In the genomic region with DNA sequence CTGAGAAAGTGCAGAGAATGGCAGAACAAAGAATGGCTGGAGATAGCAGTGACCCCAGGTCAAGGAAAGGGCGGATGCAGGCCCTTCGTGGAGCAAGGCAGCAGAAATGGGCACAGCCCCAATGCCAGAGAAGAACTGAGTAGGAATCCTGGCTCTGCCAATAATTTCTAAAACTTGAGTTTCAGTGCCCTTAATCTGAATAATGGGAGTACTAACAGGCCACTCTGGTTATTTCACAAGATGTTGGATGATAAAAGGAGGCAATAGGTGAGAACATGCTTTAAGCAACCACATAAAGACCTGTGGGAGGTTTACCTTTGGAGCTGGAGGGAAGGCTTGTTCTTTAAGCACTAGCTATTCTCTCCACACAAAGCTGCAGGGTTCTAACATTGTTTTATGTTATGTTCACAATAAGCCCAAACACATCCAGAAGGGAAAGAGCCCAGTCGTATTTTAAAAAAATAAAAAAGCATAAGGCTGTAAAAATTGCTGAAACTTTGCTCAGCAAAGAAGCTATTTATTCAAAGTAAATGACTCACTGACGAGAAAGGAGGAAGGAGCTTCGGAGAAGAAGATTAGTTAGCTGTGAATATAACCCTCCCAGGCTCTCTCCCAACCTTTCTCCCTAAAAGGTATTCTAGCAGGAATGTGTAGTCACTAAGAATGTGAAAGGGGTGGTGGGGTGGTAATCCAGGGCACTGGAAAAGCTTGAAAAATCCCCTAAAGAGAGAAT, we compare ENCODE assay signal across 9 cellular contexts.
A peak's percentile ranks its signal among the peaks of the same experiment; 100 is the strongest.
DNase-seq lines count a peak whose midpoint lies in the region; ATAC-seq and TF ChIP-seq lines count a peak whose summit lies in the region.
"Had no signal": no experiment of that assay in that cellular context is flagged by ENCODE, and none has a peak within 500 bp of the region (broad histone marks: within the 10 kb centered on the region; RNA-seq: fewer than 3 reads in every experiment).

No MANE protein-coding gene starts in this region.

- TF ChIP-seq CTCF in left ventricle myocardium inferior (IDR thresholded peaks at IDR 0.05; ENCODE audit: borderline replicate concordance), result no peak

- H3K9me3 ChIP-seq in ES-I3 (ENCODE audit: control insufficient read depth, insufficient read depth, low read length) (peaks cover 4% of the 10 kb centered on the region; the same call in 1 of the 2 replicates), adipocyte (ENCODE audit: control insufficient read depth, low read length) (no peaks in the 10 kb centered on the region), left ventricle myocardium inferior (replicated peaks) (no peaks in the 10 kb centered on the region)

- H3K4me3 ChIP-seq in adipocyte (ENCODE audit: low read length), result peak overlapping the region; percentile 70
- H3K4me3 ChIP-seq in left ventricle myocardium inferior, result no peak overlapping the region

- H3K36me3 ChIP-seq in ES-I3 (ENCODE audit: insufficient read depth, low read length), result no peaks in the 10 kb centered on the region
- no peaks in the 10 kb centered on the region for H3K36me3 ChIP-seq in adipocyte (ENCODE audit: control insufficient read depth, insufficient read depth, low read length, severe bottlenecking)
- no peaks in the 10 kb centered on the region for H3K36me3 ChIP-seq in left ventricle myocardium inferior

- peak overlapping the region; percentile 11; the same call in 1 of the 2 replicates for H3K9ac ChIP-seq in ES-I3 (ENCODE audit: low read depth, low read length)
- H3K9ac ChIP-seq in adipocyte (ENCODE audit: low read length), result peak overlapping the region; percentile 75

- DNase-seq in adipocyte (ENCODE audit: low read depth) (peak; percentile 61), left ventricle myocardium inferior (no peak), sciatic nerve (ENCODE audit: low spot score) (no peak), HUDEP-2 (lab: John Stamatoyannopoulos, UW; ENCODE audit: unreplicated experiment in 76 of 76) (no peak)
- DNase-seq in activated CD8-positive, alpha-beta memory T cell treated with anti-CD3 and anti-CD28 coated beads, Interleukin-2, amount 50 U/mL, for 4 hours, result no peak
- DNase-seq: GF-D8 had no signal

- H3K27me3 ChIP-seq in adipocyte (replicated peaks; ENCODE audit: control insufficient read depth, insufficient read depth, low read length) (no peaks in the 10 kb centered on the region), left ventricle myocardium inferior (ENCODE audit: low read depth) (no peaks in the 10 kb centered on the region)

- intact Hi-C loops in left ventricle myocardium inferior (cut with micrococcal nuclease), result no loop called here
- intact Hi-C loops in sciatic nerve (cut with DNase I), result no loop called here

- H3K4me1 ChIP-seq in ES-I3 (ENCODE audit: insufficient read depth, low read length) (peaks cover 17% of the 10 kb centered on the region), adipocyte (ENCODE audit: control insufficient read depth, insufficient read depth, low read length) (peaks cover 30% of the 10 kb centered on the region), left ventricle myocardium inferior (peaks cover 14% of the 10 kb centered on the region)

- ATAC-seq in sciatic nerve, result peak; percentile 60
- no peak for ATAC-seq in GM21390 (IDR thresholded peaks at IDR 0.05; ENCODE audit: unreplicated experiment)
- ATAC-seq in GM21786 (IDR thresholded peaks at IDR 0.05; ENCODE audit: unreplicated experiment), result no peak

- peak overlapping the region; percentile 11 for H3K27ac ChIP-seq in left ventricle myocardium inferior (replicated peaks)
